21 cellular contexts compared by ENCODE assay signal in genomic region chr12:50120521-50120920, GRCh38. TPM values are rescaled to one million over a fixed set of nuclear protein-coding genes. Genes with fewer than 3 reads are reported as not detected.
"Had no signal": no experiment of that assay in that cellular context is flagged by ENCODE, and none has a peak within 500 bp of the region (broad histone marks: within the 10 kb centered on the region; RNA-seq: fewer than 3 reads in every experiment).

No MANE protein-coding gene starts in this region.

- H3K27ac Mint-ChIP-seq: activated T-cell treated with anti-CD3 and anti-CD28 coated beads, Interleukin-2, amount 50 U/mL, for 72 hours; mesothelial cell of epicardium; nephron had no signal

- H3K9me3 Mint-ChIP-seq: activated T-cell treated with anti-CD3 and anti-CD28 coated beads, Interleukin-2, amount 50 U/mL, for 72 hours; effector memory CD8-positive, alpha-beta T cell; immature natural killer cell; mesothelial cell of epicardium; nephron had no signal

- H3K4me1 Mint-ChIP-seq: mesothelial cell of epicardium had no signal

- H3K27me3 Mint-ChIP-seq: effector memory CD8-positive, alpha-beta T cell had no signal

- DNase-seq: activated CD8-positive, alpha-beta memory T cell treated with anti-CD3 and anti-CD28 coated beads, Interleukin-2, amount 50 U/mL, for 4 hours; activated effector memory CD4-positive, alpha-beta T cell treated with Interleukin-2 at 50 U/mL for 16 hours; activated T-cell treated with anti-CD3 and anti-CD28 coated beads, Interleukin-2, amount 50 U/mL, for 72 hours; effector memory CD8-positive, alpha-beta T cell; foreskin melanocyte; glutamatergic neuron; immature natural killer cell; kidney glomerular epithelial cell; left ventricle myocardium superior; mammary epithelial cell; nucleus accumbens; right lobe of liver; stimulated activated CD4-positive, alpha-beta T cell treated with anti-CD3 and anti-CD28 coated beads, Interleukin-1b, Interleukin-23, amount 100 ng/mL, for 48 hours; T-helper 1 cell; testis; trophoblast cell had no signal

- ATAC-seq: activated T-cell treated with anti-CD3 and anti-CD28 coated beads, Interleukin-2, amount 50 U/mL, for 72 hours; effector memory CD8-positive, alpha-beta T cell; esophagus mucosa; left ventricle myocardium superior; right lobe of liver had no signal

- H3K4me3 Mint-ChIP-seq: activated T-cell treated with anti-CD3 and anti-CD28 coated beads, Interleukin-2, amount 50 U/mL, for 72 hours; effector memory CD8-positive, alpha-beta T cell; immature natural killer cell; mesothelial cell of epicardium; nephron had no signal

RNA-seq across cellular contexts. Expression of gene GPD1, which starts 16.7 kb away (rescaled TPM):
- total RNA-seq: endothelial cell of umbilical vein, uterus had no signal
